29 cellular contexts compared by ENCODE assay signal in genomic region chr6:4516206-4516605, GRCh38.
DNase-seq lines count a peak whose midpoint lies in the region; ATAC-seq, FAIRE-seq and TF ChIP-seq lines count a peak whose summit lies in the region.
"Had no signal": no experiment of that assay in that cellular context is flagged by ENCODE, and none has a peak within 500 bp of the region (broad histone marks: within the 10 kb centered on the region; RNA-seq: fewer than 3 reads in every experiment).

No MANE protein-coding gene starts in this region.

- H3K4me3 ChIP-seq in H1 (ENCODE audit: extremely low read depth in 1 of 4, insufficient read depth in 2 of 4, low read depth in 3 of 4, low read length in 4 of 4) = no peak overlapping the region
- no peak overlapping the region for H3K4me3 ChIP-seq in coronary artery
- H3K4me3 ChIP-seq: GM12878 had no signal

- H4K91ac ChIP-seq in H1 (replicated peaks; ENCODE audit: insufficient read length, low read length) = no peak overlapping the region

- TF ChIP-seq POLR2A in H1 (IDR thresholded peaks at IDR 0.05; ENCODE audit: control extremely low read depth in 1 of 2, low read depth in 2 of 2, low read length in 2 of 2) = no peak

- peaks cover 0 to 4% (median 0%) of the 10 kb centered on the region in 4 experiments; a peak in 2 of 7 replicates for H3K4me1 ChIP-seq in H1 (replicated peaks in 1 of 4; ENCODE audit: control insufficient read depth in 3 of 4, insufficient read depth in 4 of 4, low read length in 3 of 4)

- H2BK15ac ChIP-seq in H1 (ENCODE audit: low read length) = no peak overlapping the region

- H3K79me2 ChIP-seq in H1 (ENCODE audit: control insufficient read depth in 1 of 2, insufficient read depth in 2 of 2, low read length in 2 of 2) = no peaks in the 10 kb centered on the region

- no peaks in the 10 kb centered on the region for H3K36me3 ChIP-seq in H1 (ENCODE audit: control insufficient read depth in 2 of 4, insufficient read depth in 4 of 4, low read length in 3 of 4)

- TF ChIP-seq EP300 in H1 (IDR thresholded peaks at IDR 0.05; ENCODE audit: borderline replicate concordance in 1 of 2, low read depth in 2 of 2, low read length in 2 of 2) = no peak

- H3K18ac ChIP-seq in H1 (ENCODE audit: extremely low read depth, low read length) = no peak overlapping the region

- no peaks in the 10 kb centered on the region for H3K27me3 ChIP-seq in H1 (replicated peaks in 1 of 4; ENCODE audit: control insufficient read depth in 3 of 4, extremely low read depth in 1 of 4, insufficient read depth in 3 of 4, low read length in 3 of 4)

- H3K9me3 Mint-ChIP-seq in activated CD4-positive, alpha-beta T cell treated with anti-CD3 and anti-CD28 coated beads, Interleukin-2, amount 10 ng/mL, durations not matched to agents 24 days and 14 days = no peaks in the 10 kb centered on the region
- no peaks in the 10 kb centered on the region for H3K9me3 Mint-ChIP-seq in activated CD4-positive, alpha-beta T cell treated with anti-CD3 and anti-CD28 coated beads, Interleukin-2, amount 10 ng/mL, durations not matched to agents 7 days and 5 days

- 0 out of 2 replicates have a peak overlapping the region, but pooled peaks have one; percentile 15 for H2BK20ac ChIP-seq in H1 (ENCODE audit: low read length)

- H3K14ac ChIP-seq in H1 (ENCODE audit: insufficient read length) = no peak overlapping the region

- no peaks in the 10 kb centered on the region for H3K79me1 ChIP-seq in H1 (ENCODE audit: low read depth, low read length)

- POLR2A ChIA-PET in activated CD4-positive, alpha-beta T cell treated with anti-CD3 and anti-CD28 coated beads, Interleukin-2, amount 10 ng/mL, durations not matched to agents 7 days and 5 days (lab: Charles Lee) = no interaction called here
- POLR2A ChIA-PET in H1 (lab: Charles Lee; ENCODE audit: partially characterized antibody) = no interaction called here

- no peaks in the 10 kb centered on the region for H3K36me3 Mint-ChIP-seq in activated CD4-positive, alpha-beta T cell treated with anti-CD3 and anti-CD28 coated beads, Interleukin-2, amount 10 ng/mL, durations not matched to agents 24 days and 14 days (ENCODE audit: low read depth)
- H3K36me3 Mint-ChIP-seq in activated CD4-positive, alpha-beta T cell treated with anti-CD3 and anti-CD28 coated beads, Interleukin-2, amount 10 ng/mL, durations not matched to agents 7 days and 5 days (ENCODE audit: low read depth) = no peaks in the 10 kb centered on the region
- H3K36me3 Mint-ChIP-seq: CD8-positive, alpha-beta memory T cell; IgD-negative memory B cell had no signal

- intact Hi-C loops in activated CD4-positive, alpha-beta T cell treated with anti-CD3 and anti-CD28 coated beads, Interleukin-2, amount 10 ng/mL, durations not matched to agents 24 days and 14 days (cut with micrococcal nuclease) = no loop called here

- no peak overlapping the region for H2BK5ac ChIP-seq in H1 (ENCODE audit: low read depth, low read length)

- WGBS in H1 (ENCODE audit: extremely low coverage in 1 of 2, insufficient coverage in 1 of 2, insufficient read length in 1 of 2, insufficient replicate concordance in 2 of 2, low coverage in 1 of 2, low lambda C conversion rate in 2 of 2, missing lambda C conversion rate in 1 of 2), 2 experiments = 90% methylated on average over 5 of the region's 5 CpGs; no CpG with 5 or more reads in 1 of the 2 experiments

- H3K23ac ChIP-seq in H1 (ENCODE audit: insufficient read length) = no peak overlapping the region

- H2BK120ac ChIP-seq in H1 (replicated peaks; ENCODE audit: low read depth, low read length) = no peak overlapping the region

- no peak overlapping the region for H3K27ac Mint-ChIP-seq in activated CD4-positive, alpha-beta T cell treated with anti-CD3 and anti-CD28 coated beads, Interleukin-2, amount 10 ng/mL, durations not matched to agents 24 days and 14 days
- no peak overlapping the region for H3K27ac Mint-ChIP-seq in activated CD4-positive, alpha-beta T cell treated with anti-CD3 and anti-CD28 coated beads, Interleukin-2, amount 10 ng/mL, durations not matched to agents 7 days and 5 days
- H3K27ac Mint-ChIP-seq: B cell; CD8-positive, alpha-beta memory T cell; IgD-negative memory B cell had no signal

- H3K9ac ChIP-seq in H1 (replicated peaks in 1 of 4; ENCODE audit: extremely low read depth in 1 of 4, low read depth in 3 of 4, low read length in 3 of 4) = no peak overlapping the region

- no peak overlapping the region for H4K5ac ChIP-seq in H1 (ENCODE audit: insufficient read length, low read depth, low read length)

- peak; percentile 23 for DNase-seq in activated CD4-positive, alpha-beta T cell treated with anti-CD3 and anti-CD28 coated beads, Interleukin-2, amount 10 ng/mL, durations not matched to agents 24 days and 14 days
- no peak for DNase-seq in activated CD4-positive, alpha-beta T cell treated with anti-CD3 and anti-CD28 coated beads, Interleukin-2, amount 10 ng/mL, durations not matched to agents 7 days and 5 days
- DNase-seq in H1 (ENCODE audit: low read depth in 1 of 2, low spot score in 2 of 2) (no peak), iris pigment epithelial cell (ENCODE audit: low read depth) (peak; percentile 42), coronary artery (ENCODE audit: low spot score) (no peak)
- DNase-seq in stimulated activated naive CD8-positive, alpha-beta T cell treated with anti-CD3 and anti-CD28 coated beads, Interleukin-15, Interleukin-2, amounts not matched to agents 100 U/mL and 50 U/mL, for 24 hours = no peak
- DNase-seq in activated CD8-positive, alpha-beta memory T cell treated with anti-CD3 and anti-CD28 coated beads for 24 hours = no peak
- no peak for DNase-seq in activated T-cell treated with anti-CD3 and anti-CD28 coated beads, Interleukin-2, amount 50 U/mL, for 48 hours
- DNase-seq: CD8-positive, alpha-beta memory T cell; DMS 273 treated with DMSO at 0.1 percent for 48 hours; DMS79; EL; GDM1; GOT3; HCEC 1CT; NCI-H1092; NCI-H1417 treated with DMSO at 0.1 percent for 48 hours; NCI-H1694 treated with DMSO at 0.1 percent for 48 hours; NCI-H2081; NCI-H226; NCI-H510A; NCI-H69; SHP77 had no signal

- no peak overlapping the region for H3K4ac ChIP-seq in H1 (replicated peaks; ENCODE audit: insufficient read length, low read depth, low read length)

- H2AK5ac ChIP-seq in H1 (ENCODE audit: low read depth, low read length) = no peak overlapping the region

- no peak for FAIRE-seq in H1 (lab: Jason Lieb, UNC)
- FAIRE-seq: GM12878 had no signal

- H2BK12ac ChIP-seq in H1 (ENCODE audit: low read depth, low read length) = no peak overlapping the region

- no peak overlapping the region for H2AFZ ChIP-seq in H1 (ENCODE audit: low read length)

- H4K8ac ChIP-seq in H1 (ENCODE audit: extremely low read depth, insufficient read depth, low read length) = no peak overlapping the region

- no peak overlapping the region for H3K56ac ChIP-seq in H1 (replicated peaks; ENCODE audit: insufficient read length, low read depth, low read length)

- no peaks in the 10 kb centered on the region for H4K20me1 ChIP-seq in H1 (replicated peaks in 1 of 2; ENCODE audit: control insufficient read depth in 1 of 2, insufficient read depth in 2 of 2, low read length in 2 of 2)

- no peak for ATAC-seq in stimulated activated naive CD8-positive, alpha-beta T cell treated with anti-CD3 and anti-CD28 coated beads, Interleukin-15, Interleukin-2, amounts not matched to agents 100 U/mL and 50 U/mL, for 24 hours
- ATAC-seq: GM12878 had no signal

- CTCF ChIA-PET in activated CD4-positive, alpha-beta T cell treated with anti-CD3 and anti-CD28 coated beads, Interleukin-2, amount 10 ng/mL, durations not matched to agents 7 days and 5 days (lab: Charles Lee) = no interaction called here
- CTCF ChIA-PET in H1 (lab: Charles Lee; ENCODE audit: partially characterized antibody) = interaction anchor here (1.1 kb wide), 1 partner anchor 12 kb away, joined by 4 read pairs; no protein-coding TSS in a partner anchor

- H3K9me3 ChIP-seq in H1 (ENCODE audit: insufficient read depth in 2 of 2, low read depth in 1 of 2, low read length in 1 of 2) = no peaks in the 10 kb centered on the region

- H3K27ac ChIP-seq in H1 (ENCODE audit: low read depth, low read length) (no peak overlapping the region), coronary artery (no peak overlapping the region)
- H3K27ac ChIP-seq: 22Rv1, C4-2B, RWPE1 had no signal

- H3K4me3 Mint-ChIP-seq in activated CD4-positive, alpha-beta T cell treated with anti-CD3 and anti-CD28 coated beads, Interleukin-2, amount 10 ng/mL, durations not matched to agents 24 days and 14 days = no peak overlapping the region
- no peak overlapping the region for H3K4me3 Mint-ChIP-seq in activated CD4-positive, alpha-beta T cell treated with anti-CD3 and anti-CD28 coated beads, Interleukin-2, amount 10 ng/mL, durations not matched to agents 7 days and 5 days
- H3K4me3 Mint-ChIP-seq: B cell; CD8-positive, alpha-beta memory T cell; IgD-negative memory B cell had no signal

- no peak overlapping the region for H3K4me2 ChIP-seq in H1 (ENCODE audit: insufficient read depth in 1 of 2, low read depth in 2 of 2, low read length in 2 of 2)

- no peaks in the 10 kb centered on the region for H3K27me3 Mint-ChIP-seq in activated CD4-positive, alpha-beta T cell treated with anti-CD3 and anti-CD28 coated beads, Interleukin-2, amount 10 ng/mL, durations not matched to agents 24 days and 14 days
- peaks cover 7% of the 10 kb centered on the region for H3K27me3 Mint-ChIP-seq in activated CD4-positive, alpha-beta T cell treated with anti-CD3 and anti-CD28 coated beads, Interleukin-2, amount 10 ng/mL, durations not matched to agents 7 days and 5 days

- no peaks in the 10 kb centered on the region for H3K23me2 ChIP-seq in H1 (ENCODE audit: low read depth, low read length)

- TF ChIP-seq CTCF in H1 (IDR thresholded peaks at IDR 0.05; ENCODE audit: control extremely low read depth in 1 of 3, insufficient read depth in 1 of 3, low read depth in 1 of 3, low read length in 3 of 3) (no peak), coronary artery (IDR thresholded peaks at IDR 0.05) (no peak)

- TF ChIP-seq RAD21 in H1 (IDR thresholded peaks at IDR 0.05 in 1 of 2, conservative IDR thresholded peaks at IDR 0.05 in 1 of 2; ENCODE audit: low read depth in 2 of 2, low read length in 2 of 2) = no peak

- no peaks in the 10 kb centered on the region for H3K4me1 Mint-ChIP-seq in activated CD4-positive, alpha-beta T cell treated with anti-CD3 and anti-CD28 coated beads, Interleukin-2, amount 10 ng/mL, durations not matched to agents 24 days and 14 days
- no peaks in the 10 kb centered on the region for H3K4me1 Mint-ChIP-seq in activated CD4-positive, alpha-beta T cell treated with anti-CD3 and anti-CD28 coated beads, Interleukin-2, amount 10 ng/mL, durations not matched to agents 7 days and 5 days
- H3K4me1 Mint-ChIP-seq: B cell; CD8-positive, alpha-beta memory T cell; IgD-negative memory B cell had no signal

TF ChIP-seq in H1, 55 proteins besides CTCF, POLR2A, EP300 and RAD21 (continues in another document):
- TF ChIP-seq RNF2 (IDR thresholded peaks at IDR 0.05; ENCODE audit: borderline replicate concordance, low read depth, low read length, missing control alignments, poor library complexity, severe bottlenecking) = no peak
- TF ChIP-seq TAF1 (IDR thresholded peaks at IDR 0.05; ENCODE audit: low read depth, low read length) = no peak
- TF ChIP-seq BACH1 (IDR thresholded peaks at IDR 0.05; ENCODE audit: low read length) = no peak
- TF ChIP-seq POU5F1 (IDR thresholded peaks at IDR 0.05; ENCODE audit: low read depth, low read length) = no peak
- no peak for TF ChIP-seq ZNF274 (IDR thresholded peaks at IDR 0.05; ENCODE audit: borderline replicate concordance, extremely low read depth, low read length)
- no peak for TF ChIP-seq ASH2L (IDR thresholded peaks at IDR 0.05; ENCODE audit: low read length)

Comparison
In these comparisons a context has a peak if more than half of its experiments do, and no peak if none do; other contexts are left out.
1. DNase-seq: peak in activated CD4-positive, alpha-beta T cell treated with anti-CD3 and anti-CD28 coated beads, Interleukin-2, amount 10 ng/mL, durations not matched to agents 24 days and 14 days (single experiment) and iris pigment epithelial cell (single experiment); none in activated CD4-positive, alpha-beta T cell treated with anti-CD3 and anti-CD28 coated beads, Interleukin-2, amount 10 ng/mL, durations not matched to agents 7 days and 5 days (single experiment), H1 (0 of 2), stimulated activated naive CD8-positive, alpha-beta T cell treated with anti-CD3 and anti-CD28 coated beads, Interleukin-15, Interleukin-2, amounts not matched to agents 100 U/mL and 50 U/mL, for 24 hours (single experiment), activated CD8-positive, alpha-beta memory T cell treated with anti-CD3 and anti-CD28 coated beads for 24 hours (single experiment), activated T-cell treated with anti-CD3 and anti-CD28 coated beads, Interleukin-2, amount 50 U/mL, for 48 hours (0 of 2) and coronary artery (single experiment).